ENCODE assay signal across 20 cellular contexts in the genomic region with DNA sequence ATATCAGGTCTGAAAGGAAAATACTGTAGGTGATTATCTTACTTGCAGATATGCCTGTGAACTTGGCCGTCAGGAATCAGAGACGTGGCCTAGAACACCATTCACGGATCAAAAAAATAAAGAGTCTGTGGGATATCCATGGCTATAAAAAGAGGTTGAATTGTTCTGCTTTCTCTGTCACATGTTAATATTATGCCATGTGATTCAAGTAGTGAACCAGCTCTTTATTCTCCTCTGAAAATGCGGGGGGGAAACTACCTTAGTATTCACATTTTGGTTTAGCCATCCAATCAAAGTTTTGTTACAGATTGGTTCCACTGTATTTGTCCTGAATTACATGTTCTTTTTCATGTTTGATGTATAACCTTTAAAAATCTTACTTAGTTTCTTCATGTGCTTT.
"Had no signal": no experiment of that assay in that cellular context is flagged by ENCODE, and none has a peak within 500 bp of the region (broad histone marks: within the 10 kb centered on the region; RNA-seq: fewer than 3 reads in every experiment).

No MANE protein-coding gene starts in this region.

- H3K4me3 Mint-ChIP-seq: natural killer cell treated with Interleukin-12 subunit alpha and Interleukin-12 subunit beta and Interleukin-15 and Interleukin-18, amount 100 ng/mL, for 72 hours; stimulated activated effector memory CD8-positive, alpha-beta T cell treated with anti-CD3 and anti-CD28 coated beads, Interleukin-12 subunit alpha, Interleukin-12 subunit beta, amount 100 ng/mL, for 72 hours; T-helper 1 cell treated with Interleukin-12 subunit alpha and Interleukin-12 subunit beta and Interleukin-4 antibody, amounts not matched to agents 30 μg/mL and 1 μg/mL, for 36 hours had no signal

- H3K27ac ChIP-seq: colonic mucosa, gastroesophageal sphincter, parathyroid adenoma, sigmoid colon, stomach had no signal

- H3K36me3 Mint-ChIP-seq: activated naive CD4-positive, alpha-beta T cell treated with anti-CD3 and anti-CD28 coated beads, Interleukin-2, amount 50 U/mL, for 72 hours; natural killer cell treated with Interleukin-12 subunit alpha and Interleukin-12 subunit beta and Interleukin-15 and Interleukin-18, amount 100 ng/mL, for 72 hours; stimulated activated effector memory CD8-positive, alpha-beta T cell treated with anti-CD3 and anti-CD28 coated beads, Interleukin-12 subunit alpha, Interleukin-12 subunit beta, amount 100 ng/mL, for 72 hours had no signal

- H3K9me3 ChIP-seq: colonic mucosa, gastroesophageal sphincter, neutrophil, sigmoid colon, stomach had no signal

- H3K27me3 Mint-ChIP-seq: natural killer cell treated with Interleukin-12 subunit alpha and Interleukin-12 subunit beta and Interleukin-15 and Interleukin-18, amount 100 ng/mL, for 72 hours had no signal

- ATAC-seq: activated naive CD4-positive, alpha-beta T cell treated with anti-CD3 and anti-CD28 coated beads, Interleukin-2, amount 50 U/mL, for 72 hours; esophagus mucosa; gastroesophageal sphincter; left cardiac atrium; natural killer cell treated with Interleukin-12 subunit alpha and Interleukin-12 subunit beta and Interleukin-15 and Interleukin-18, amount 100 ng/mL, for 72 hours; stimulated activated effector memory CD8-positive, alpha-beta T cell treated with anti-CD3 and anti-CD28 coated beads, Interleukin-12 subunit alpha, Interleukin-12 subunit beta, amount 100 ng/mL, for 72 hours had no signal

- DNase-seq: activated CD4-positive, alpha-beta T cell treated with anti-CD3 and anti-CD28 coated beads for 1 hour; activated CD8-positive, alpha-beta memory T cell treated with anti-CD3 and anti-CD28 coated beads for 24 hours; activated CD8-positive, alpha-beta memory T cell treated with anti-CD3 and anti-CD28 coated beads, Interleukin-2, amount 50 U/mL, for 48 hours; activated effector memory CD4-positive, alpha-beta T cell treated with Interleukin-2 at 50 U/mL for 16 hours; activated T-cell treated with anti-CD3 and anti-CD28 coated beads, Interleukin-2, amount 50 U/mL, for 48 hours; amniotic stem cell; colonic mucosa; left cardiac atrium; mesendoderm; sigmoid colon; stimulated activated CD4-positive, alpha-beta T cell treated with anti-CD3 and anti-CD28 coated beads, Interleukin-4, amount 100 ng/mL, for 24 hours; stomach had no signal

- H3K27me3 ChIP-seq: colonic mucosa, gastroesophageal sphincter, neutrophil, sigmoid colon, stomach had no signal

- H3K27ac Mint-ChIP-seq: activated naive CD4-positive, alpha-beta T cell treated with anti-CD3 and anti-CD28 coated beads, Interleukin-2, amount 50 U/mL, for 72 hours; stimulated activated effector memory CD8-positive, alpha-beta T cell treated with anti-CD3 and anti-CD28 coated beads, Interleukin-12 subunit alpha, Interleukin-12 subunit beta, amount 100 ng/mL, for 72 hours; T-helper 1 cell treated with Interleukin-12 subunit alpha and Interleukin-12 subunit beta and Interleukin-4 antibody, amounts not matched to agents 30 μg/mL and 1 μg/mL, for 36 hours had no signal

- H3K9me3 Mint-ChIP-seq: activated naive CD4-positive, alpha-beta T cell treated with anti-CD3 and anti-CD28 coated beads, Interleukin-2, amount 50 U/mL, for 72 hours; natural killer cell treated with Interleukin-12 subunit alpha and Interleukin-12 subunit beta and Interleukin-15 and Interleukin-18, amount 100 ng/mL, for 72 hours; stimulated activated effector memory CD8-positive, alpha-beta T cell treated with anti-CD3 and anti-CD28 coated beads, Interleukin-12 subunit alpha, Interleukin-12 subunit beta, amount 100 ng/mL, for 72 hours; T-helper 1 cell treated with Interleukin-12 subunit alpha and Interleukin-12 subunit beta and Interleukin-4 antibody, amounts not matched to agents 30 μg/mL and 1 μg/mL, for 36 hours had no signal
